Comparison of ENCODE assay signal across 12 cellular contexts in the genomic region with DNA sequence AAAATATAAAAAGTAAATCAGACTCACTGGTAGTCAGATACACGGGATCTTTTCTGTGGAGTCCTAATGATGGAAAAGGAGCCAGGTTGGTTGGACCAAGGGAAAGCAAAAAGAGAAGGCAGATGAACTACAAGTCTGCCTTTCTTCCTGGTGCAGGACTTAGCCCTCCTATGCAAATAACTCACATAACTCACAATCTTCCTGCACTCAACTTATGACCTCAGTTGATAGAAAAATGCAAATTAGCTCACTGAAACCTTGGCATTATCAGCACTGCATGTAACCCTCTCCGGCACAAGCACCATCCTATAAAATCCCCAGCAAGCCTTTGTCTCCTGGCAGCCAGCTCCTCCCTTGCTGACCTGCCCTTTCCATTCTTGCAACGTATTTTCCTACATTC. TPM values are rescaled to one million over a fixed set of nuclear protein-coding genes. Genes with fewer than 3 reads are reported as not detected.
DNase-seq lines count a peak whose midpoint lies in the region; ATAC-seq, FAIRE-seq and TF ChIP-seq lines count a peak whose summit lies in the region.
"Not testable (repeated sequence)": the region's sequence is repeated elsewhere in the genome, so short reads cannot be mapped to it uniquely, and the experiment has no call there.
"Had no signal": no experiment of that assay in that cellular context is flagged by ENCODE, and none has a peak within 500 bp of the region (broad histone marks: within the 10 kb centered on the region; RNA-seq: fewer than 3 reads in every experiment).

No MANE protein-coding gene starts in this region.

- TF ChIP-seq CTCF in K562 (IDR thresholded peaks at IDR 0.05 in 2 of 3, conservative IDR thresholded peaks at IDR 0.05 in 1 of 3; ENCODE audit: insufficient read depth in 2 of 3, low read depth in 1 of 3, low read length in 3 of 3), result not testable (repeated sequence)

- not testable (repeated sequence) for H3K27ac ChIP-seq in Karpas-422 (ENCODE audit: low read length); K562 (ENCODE audit: extremely low read depth, low read depth, low read length); small intestine (ENCODE audit: low read depth in 1 of 2, low read length in 1 of 2)

- not testable (repeated sequence) for H3K36me3 ChIP-seq in Karpas-422 (ENCODE audit: insufficient read depth, low read length); K562 (ENCODE audit: control insufficient read depth, insufficient read depth, low read length); small intestine (ENCODE audit: control insufficient read depth in 2 of 2, insufficient read depth in 2 of 2, low read length in 2 of 2)

- BruUV-seq in K562 (replicated peaks; lab: Mats Ljungman, UMichigan), result not testable (repeated sequence)

- not testable (repeated sequence) for TF ChIP-seq POLR2A in K562 (conservative IDR thresholded peaks at IDR 0.05)

- H2AFZ ChIP-seq in Karpas-422 (ENCODE audit: low read length); K562 (ENCODE audit: low read depth, low read length): not testable (repeated sequence)

- not testable (repeated sequence) for H3K9me1 ChIP-seq in K562 (ENCODE audit: control insufficient read depth, insufficient read depth, low read length)

- TF ChIP-seq RAD21 in K562 (CRISPR knock-in tag; conservative IDR thresholded peaks at IDR 0.05 in 1 of 2, IDR thresholded peaks at IDR 0.05 in 1 of 2), result not testable (repeated sequence)

- H3K4me2 ChIP-seq in Karpas-422 (ENCODE audit: low read depth, low read length, poor library complexity, severe bottlenecking), result peak overlapping the region; percentile 29
- H3K4me2 ChIP-seq in K562 (ENCODE audit: insufficient read depth, low read length), result not testable (repeated sequence)

- peaks cover 17% of the 10 kb centered on the region for H3K4me1 ChIP-seq in Karpas-422 (ENCODE audit: low read length)
- H3K4me1 ChIP-seq in K562 (replicated peaks in 1 of 2; ENCODE audit: control insufficient read depth in 2 of 2, insufficient read depth in 2 of 2, low read length in 2 of 2); small intestine (ENCODE audit: control insufficient read depth in 2 of 2, insufficient read depth in 1 of 2, low read depth in 1 of 2, low read length in 1 of 2): not testable (repeated sequence)

- POLR2A ChIA-PET in K562 (lab: Yijun Ruan, JAX), result not testable (repeated sequence)

- DNase-seq in GM18507 (ENCODE audit: extremely low spot score, insufficient read length, low read depth); K562 (ENCODE audit: extremely low read depth in 1 of 4, low spot score in 3 of 4); left colon: not testable (repeated sequence)
- DNase-seq in Karpas-422, result peak; percentile 48
- DNase-seq in NCI-H526 treated with DMSO at 0.1 percent for 48 hours (lab: John Stamatoyannopoulos, UW), result peak; percentile 84
- DNase-seq in small intestine, result peak; percentile 63

- not testable (repeated sequence) for H4K20me1 ChIP-seq in Karpas-422 (ENCODE audit: insufficient read depth, low read depth, low read length); K562 (replicated peaks; ENCODE audit: control insufficient read depth, insufficient read depth, low read length)

- H3K27me3 ChIP-seq in Karpas-422 (ENCODE audit: low read length); small intestine (ENCODE audit: control insufficient read depth in 2 of 2, insufficient read depth in 2 of 2, low read length in 2 of 2): not testable (repeated sequence)
- peaks cover 12 to 38% of the 10 kb centered on the region in 2 experiments for H3K27me3 ChIP-seq in K562 (ENCODE audit: control insufficient read depth in 2 of 2, insufficient read depth in 2 of 2, low read length in 2 of 2)

- peak; percentile 67 for FAIRE-seq in GM18507 (lab: Jason Lieb, UNC)
- FAIRE-seq in K562 (lab: Jason Lieb, UNC), result peak; percentile 23
- FAIRE-seq in small intestine (lab: Jason Lieb, UNC), result not testable (repeated sequence)

- CTCF ChIA-PET in K562 (lab: Yijun Ruan, JAX; ENCODE audit: low intra/inter-chr PET ratio), result not testable (repeated sequence)

- ATAC-seq in K562, result not testable (repeated sequence)
- peak; percentile 86 for ATAC-seq in left colon

- H3K9me3 ChIP-seq in Karpas-422 (ENCODE audit: low read length); K562 (replicated peaks; ENCODE audit: control insufficient read depth, insufficient read depth, low read depth, low read length); small intestine (ENCODE audit: control insufficient read depth, low read depth): not testable (repeated sequence)

- WGBS in K562 (ENCODE audit: insufficient coverage, low coverage, missing lambda C conversion rate), result 0% methylated on average over 2 of the region's 3 CpGs
- 2 to 56% (median 24%) methylated on average over 2 to 3 of the region's 3 CpGs for WGBS in small intestine, 3 donors

- in situ Hi-C loops in K562 (cut with MboI), result not testable (repeated sequence)

- H3K9ac ChIP-seq in Karpas-422 (ENCODE audit: low read length); K562 (ENCODE audit: insufficient read depth in 1 of 2, low read depth in 2 of 2, low read length in 2 of 2): not testable (repeated sequence)

- not testable (repeated sequence) for H3K79me2 ChIP-seq in Karpas-422 (ENCODE audit: low read length); K562 (ENCODE audit: control insufficient read depth, insufficient read depth, low read length)

- TF ChIP-seq EP300 in K562 (IDR thresholded peaks at IDR 0.05; ENCODE audit: low read length), result not testable (repeated sequence)

- not testable (repeated sequence) for H3K9me2 ChIP-seq in Karpas-422 (replicated peaks; ENCODE audit: insufficient read depth, low read length)

- intact Hi-C loops in K562 (cut with micrococcal nuclease); left colon (cut with DNase I, micrococcal nuclease): not testable (repeated sequence)

- not testable (repeated sequence) for H3K4me3 ChIP-seq in Karpas-422 (ENCODE audit: low read length); K562; small intestine (ENCODE audit: low read depth in 1 of 2, low read length in 2 of 2)

RNA-seq across cellular contexts. Expression of a gene that starts 3.6 kb away (rescaled TPM):
- total RNA-seq in Karpas-422 (2014; rRNA removed; shearing (Covaris generic); ENCODE audit: low replicate concordance), result not detected in 2 replicates
- total RNA-seq in K562 (2011; cell fraction: chromatin; rRNA removed; ENCODE audit: low replicate concordance), result not detected in 2 replicates
- total RNA-seq in K562 (2011; cell fraction: nucleolus; rRNA removed), result not detected in 2 replicates
- not detected in 2 replicates for total RNA-seq in K562 (2011; cell fraction: nucleoplasm; rRNA removed)
- total RNA-seq in K562 (2014; rRNA removed) (not detected in 2 replicates), K562 (2014; rRNA removed; fragmentation: Illumina TruSeq; extraction: Trizol) (not detected in 2 replicates), K562 (2015; rRNA removed; fragmentation: Illumina TruSeq; extraction: Trizol) (not detected in 2 replicates), K562 (2021) (not detected in 2 replicates), left colon (not detected)
- polyA plus RNA-seq in K562 (2011; rRNA removed) (not detected in 2 replicates), K562 (2014; fragmentation: Illumina TruSeq; extraction: Trizol) (not detected in 2 replicates), K562 (2014; fragmentation: Nextera tagmentation; extraction: Ambion mirVana) (not detected), K562 (2014; rRNA removed) (not detected in 2 replicates), small intestine (under 1 TPM in 1 of 3 donors, not detected in 2; 0.07 TPM)
- not detected in 2 replicates for polyA plus RNA-seq in K562 (2011; cell fraction: cytosol; rRNA removed)
- not detected in 2 replicates for polyA plus RNA-seq in K562 (2011; cell fraction: nucleus; rRNA removed)
- polyA plus RNA-seq in K562 (2012), result not detected in 2 replicates
- polyA minus RNA-seq in K562 (2011; rRNA and poly(A)+ RNA removed), result not detected in 2 replicates
- polyA minus RNA-seq in K562 (2011; cell fraction: cytosol; rRNA and poly(A)+ RNA removed), result not detected in 2 replicates
- not detected in 2 replicates for polyA minus RNA-seq in K562 (2011; cell fraction: nucleus; rRNA and poly(A)+ RNA removed)
- total RNA-seq: A172; A673; Caco-2; CD8-positive, alpha-beta T cell; GM23338 had no signal
- polyA plus RNA-seq: CD4-positive, CD25-positive, alpha-beta regulatory T cell; GM23338 had no signal

RNA-seq across cellular contexts. Expression of a gene that starts 6.6 kb away (rescaled TPM):
- total RNA-seq in Karpas-422 (2014; rRNA removed; shearing (Covaris generic); ENCODE audit: low replicate concordance), result not detected in 2 replicates
- not detected in 2 replicates for total RNA-seq in K562 (2011; cell fraction: chromatin; rRNA removed; ENCODE audit: low replicate concordance)
- total RNA-seq in K562 (2011; cell fraction: nucleolus; rRNA removed), result not detected in 2 replicates
- not detected in 2 replicates for total RNA-seq in K562 (2011; cell fraction: nucleoplasm; rRNA removed)
- total RNA-seq in K562 (2014; rRNA removed), result not detected in 2 replicates
- total RNA-seq in K562 (2014; rRNA removed; fragmentation: Illumina TruSeq; extraction: Trizol), result not detected in 2 replicates
- not detected in 2 replicates for total RNA-seq in K562 (2015; rRNA removed; fragmentation: Illumina TruSeq; extraction: Trizol)
- total RNA-seq in K562 (2021), result not detected in 2 replicates
- not detected in 2 replicates for polyA plus RNA-seq in K562 (2011; rRNA removed)
- not detected in 2 replicates for polyA plus RNA-seq in K562 (2011; cell fraction: cytosol; rRNA removed)
- not detected in 2 replicates for polyA plus RNA-seq in K562 (2011; cell fraction: nucleus; rRNA removed)
- polyA plus RNA-seq in K562 (2012), result not detected in 2 replicates
- polyA plus RNA-seq in K562 (2014; fragmentation: Illumina TruSeq; extraction: Trizol), result not detected in 2 replicates
- polyA plus RNA-seq in K562 (2014; fragmentation: Nextera tagmentation; extraction: Ambion mirVana), result not detected
- polyA plus RNA-seq in K562 (2014; rRNA removed), result not detected in 2 replicates
- polyA minus RNA-seq in K562 (2011; rRNA and poly(A)+ RNA removed), result not detected in 2 replicates
- polyA minus RNA-seq in K562 (2011; cell fraction: cytosol; rRNA and poly(A)+ RNA removed), result not detected in 2 replicates
- polyA minus RNA-seq in K562 (2011; cell fraction: nucleus; rRNA and poly(A)+ RNA removed), result not detected in 2 replicates
- not detected for total RNA-seq in left colon
- polyA plus RNA-seq in small intestine, result not detected
- total RNA-seq: A172; A673; Caco-2; CD4-positive, CD25-positive, alpha-beta regulatory T cell; CD8-positive, alpha-beta T cell; GM23338 had no signal
- polyA plus RNA-seq: CD4-positive, CD25-positive, alpha-beta regulatory T cell; GM23338 had no signal

RNA-seq across cellular contexts. Expression of a gene that starts 16.6 kb away (rescaled TPM):
- total RNA-seq in Karpas-422 (2014; rRNA removed; shearing (Covaris generic); ENCODE audit: low replicate concordance), result not detected in 2 replicates
- not detected in 2 replicates for total RNA-seq in K562 (2011; cell fraction: chromatin; rRNA removed; ENCODE audit: low replicate concordance)
- total RNA-seq in K562 (2011; cell fraction: nucleolus; rRNA removed), result not detected in 2 replicates
- total RNA-seq in K562 (2011; cell fraction: nucleoplasm; rRNA removed), result not detected in 2 replicates
- not detected in 2 replicates for total RNA-seq in K562 (2014; rRNA removed)
- total RNA-seq in K562 (2014; rRNA removed; fragmentation: Illumina TruSeq; extraction: Trizol), result not detected in 2 replicates
- total RNA-seq in K562 (2015; rRNA removed; fragmentation: Illumina TruSeq; extraction: Trizol), result not detected in 2 replicates
- total RNA-seq in K562 (2021), result not detected in 2 replicates
- polyA plus RNA-seq in K562 (2011; rRNA removed), result not detected in 2 replicates
- polyA plus RNA-seq in K562 (2011; cell fraction: cytosol; rRNA removed), result not detected in 2 replicates
- not detected in 2 replicates for polyA plus RNA-seq in K562 (2011; cell fraction: nucleus; rRNA removed)
- not detected in 2 replicates for polyA plus RNA-seq in K562 (2012)
- not detected in 2 replicates for polyA plus RNA-seq in K562 (2014; fragmentation: Illumina TruSeq; extraction: Trizol)
- not detected for polyA plus RNA-seq in K562 (2014; fragmentation: Nextera tagmentation; extraction: Ambion mirVana)
- polyA plus RNA-seq in K562 (2014; rRNA removed), result not detected in 2 replicates
- not detected in 2 replicates for polyA minus RNA-seq in K562 (2011; rRNA and poly(A)+ RNA removed)
- not detected in 2 replicates for polyA minus RNA-seq in K562 (2011; cell fraction: cytosol; rRNA and poly(A)+ RNA removed)
- polyA minus RNA-seq in K562 (2011; cell fraction: nucleus; rRNA and poly(A)+ RNA removed), result not detected in 2 replicates
- not detected for total RNA-seq in left colon
- not detected for polyA plus RNA-seq in small intestine
- total RNA-seq: A172; A673; Caco-2; CD4-positive, CD25-positive, alpha-beta regulatory T cell; CD8-positive, alpha-beta T cell; GM23338 had no signal
- polyA plus RNA-seq: CD4-positive, CD25-positive, alpha-beta regulatory T cell; GM23338 had no signal

RNA-seq across cellular contexts. Expression of a gene that starts 20.3 kb away (rescaled TPM):
- not detected in 2 replicates for total RNA-seq in Karpas-422 (2014; rRNA removed; shearing (Covaris generic); ENCODE audit: low replicate concordance)
- total RNA-seq in K562 (2011; cell fraction: chromatin; rRNA removed; ENCODE audit: low replicate concordance), result not detected in 2 replicates
- not detected in 2 replicates for total RNA-seq in K562 (2011; cell fraction: nucleolus; rRNA removed)
- not detected in 2 replicates for total RNA-seq in K562 (2011; cell fraction: nucleoplasm; rRNA removed)
- total RNA-seq in K562 (2014; rRNA removed) (not detected in 2 replicates), K562 (2014; rRNA removed; fragmentation: Illumina TruSeq; extraction: Trizol) (not detected in 2 replicates), K562 (2015; rRNA removed; fragmentation: Illumina TruSeq; extraction: Trizol) (not detected in 2 replicates), K562 (2021) (not detected in 2 replicates), left colon (not detected)
- polyA plus RNA-seq in K562 (2011; rRNA removed) (not detected in 2 replicates), K562 (2014; fragmentation: Illumina TruSeq; extraction: Trizol) (not detected in 2 replicates), K562 (2014; fragmentation: Nextera tagmentation; extraction: Ambion mirVana) (not detected), K562 (2014; rRNA removed) (not detected in 2 replicates), small intestine (not detected)
- polyA plus RNA-seq in K562 (2011; cell fraction: cytosol; rRNA removed), result not detected in 2 replicates
- not detected in 2 replicates for polyA plus RNA-seq in K562 (2011; cell fraction: nucleus; rRNA removed)
- not detected in 2 replicates for polyA plus RNA-seq in K562 (2012)
- polyA minus RNA-seq in K562 (2011; rRNA and poly(A)+ RNA removed), result not detected in 2 replicates
- not detected in 2 replicates for polyA minus RNA-seq in K562 (2011; cell fraction: cytosol; rRNA and poly(A)+ RNA removed)
- not detected in 2 replicates for polyA minus RNA-seq in K562 (2011; cell fraction: nucleus; rRNA and poly(A)+ RNA removed)
- total RNA-seq: A172; A673; Caco-2; CD4-positive, CD25-positive, alpha-beta regulatory T cell; CD8-positive, alpha-beta T cell; GM23338 had no signal
- polyA plus RNA-seq: CD4-positive, CD25-positive, alpha-beta regulatory T cell; GM23338 had no signal

RNA-seq across cellular contexts. Expression of a gene that starts 27.9 kb away (rescaled TPM):
- total RNA-seq in Karpas-422 (2014; rRNA removed; shearing (Covaris generic); ENCODE audit: low replicate concordance), result not detected in 2 replicates
- not detected in 2 replicates for total RNA-seq in K562 (2011; cell fraction: chromatin; rRNA removed; ENCODE audit: low replicate concordance)
- not detected in 2 replicates for total RNA-seq in K562 (2011; cell fraction: nucleolus; rRNA removed)
- total RNA-seq in K562 (2011; cell fraction: nucleoplasm; rRNA removed), result not detected in 2 replicates
- total RNA-seq in K562 (2014; rRNA removed), result not detected in 2 replicates
- not detected in 2 replicates for total RNA-seq in K562 (2014; rRNA removed; fragmentation: Illumina TruSeq; extraction: Trizol)
- not detected in 2 replicates for total RNA-seq in K562 (2015; rRNA removed; fragmentation: Illumina TruSeq; extraction: Trizol)
- not detected in 2 replicates for total RNA-seq in K562 (2021)
- polyA plus RNA-seq in K562 (2011; rRNA removed), result not detected in 2 replicates
- polyA plus RNA-seq in K562 (2011; cell fraction: cytosol; rRNA removed), result not detected in 2 replicates
- polyA plus RNA-seq in K562 (2011; cell fraction: nucleus; rRNA removed), result not detected in 2 replicates
- not detected in 2 replicates for polyA plus RNA-seq in K562 (2012)
- not detected in 2 replicates for polyA plus RNA-seq in K562 (2014; fragmentation: Illumina TruSeq; extraction: Trizol)
- polyA plus RNA-seq in K562 (2014; fragmentation: Nextera tagmentation; extraction: Ambion mirVana), result not detected
- polyA plus RNA-seq in K562 (2014; rRNA removed), result not detected in 2 replicates
- polyA minus RNA-seq in K562 (2011; rRNA and poly(A)+ RNA removed), result not detected in 2 replicates
- polyA minus RNA-seq in K562 (2011; cell fraction: cytosol; rRNA and poly(A)+ RNA removed), result not detected in 2 replicates
- not detected in 2 replicates for polyA minus RNA-seq in K562 (2011; cell fraction: nucleus; rRNA and poly(A)+ RNA removed)
- under 1 TPM; 0.28 to 0.43 TPM for total RNA-seq in left colon
- polyA plus RNA-seq in small intestine, result not detected
- total RNA-seq: A172; A673; Caco-2; CD4-positive, CD25-positive, alpha-beta regulatory T cell; CD8-positive, alpha-beta T cell; GM23338 had no signal
- polyA plus RNA-seq: CD4-positive, CD25-positive, alpha-beta regulatory T cell; GM23338 had no signal
